In the genomic region with DNA sequence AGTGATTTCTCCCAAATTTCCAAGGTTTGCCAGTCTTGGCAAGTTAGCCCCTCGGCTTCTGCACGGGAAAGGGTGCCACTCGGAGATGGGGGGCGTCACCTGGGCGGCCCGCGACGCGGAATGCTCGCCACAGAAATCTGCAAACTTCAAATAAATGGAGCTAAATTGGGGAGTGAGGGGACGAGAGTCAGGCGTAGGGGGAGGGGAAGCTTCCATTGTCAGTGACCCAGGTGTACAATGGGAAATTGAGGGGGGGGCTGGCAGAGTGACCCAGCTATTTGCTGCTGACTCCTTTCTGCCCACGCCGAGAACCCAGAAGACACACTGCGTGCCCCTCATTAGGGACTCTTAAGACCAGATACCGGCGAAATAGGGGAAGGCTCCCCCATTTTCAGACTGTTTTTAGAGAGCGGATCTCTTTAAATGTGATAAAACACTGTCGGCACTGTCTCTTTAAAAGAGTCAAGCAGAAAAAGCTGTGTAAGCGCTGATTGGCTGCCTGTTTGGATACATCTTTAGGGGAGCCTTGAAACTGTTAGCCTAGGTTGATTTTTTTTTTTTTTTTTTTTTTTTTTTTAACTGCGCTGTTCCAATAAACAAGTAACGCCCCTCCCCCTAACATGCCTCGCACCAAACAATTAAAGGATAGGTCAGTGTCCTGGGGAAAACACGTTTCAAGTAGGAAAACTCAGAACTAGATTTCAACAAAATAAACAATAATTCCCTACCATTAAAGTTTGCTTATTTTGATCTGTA, we compare ENCODE assay signal across 1 cellular context.
A peak's percentile ranks its signal among the peaks of the same experiment; 100 is the strongest.
TF ChIP-seq lines count a peak whose summit lies in the region.

No MANE protein-coding gene starts in this region.

TF ChIP-seq in H1, 55 proteins besides CTCF, POLR2A, EP300 and RAD21 (continued from another document):
- TF ChIP-seq SIX5 (IDR thresholded peaks at IDR 0.05; ENCODE audit: low read depth, low read length) (no peak), FOSL1 (IDR thresholded peaks at IDR 0.05; ENCODE audit: insufficient read depth, low read depth, low read length) (no peak), ASH2L (IDR thresholded peaks at IDR 0.05; ENCODE audit: low read length) (peak; percentile 49), HDAC2 (IDR thresholded peaks at IDR 0.05; ENCODE audit: borderline replicate concordance in 1 of 2, low read depth in 2 of 2, low read length in 2 of 2) (no peak), CTBP2 (IDR thresholded peaks at IDR 0.05; ENCODE audit: borderline replicate concordance, insufficient read depth, insufficient read length, low read length) (no peak), EZH2 (IDR thresholded peaks at IDR 0.05; ENCODE audit: low read depth, low read length, severe bottlenecking) (no peak), POLR2AphosphoS5 (IDR thresholded peaks at IDR 0.05; ENCODE audit: low read depth, low read length) (peak; percentile 25; the same call in 1 of the 2 replicates), TEAD4 (IDR thresholded peaks at IDR 0.05; ENCODE audit: low read depth, low read length) (peak; percentile 62; the same call in 1 of the 2 replicates), CHD2 (IDR thresholded peaks at IDR 0.05; ENCODE audit: low read length) (0 out of 2 replicates have a peak, but pooled peaks have one; percentile 28), RNF2 (IDR thresholded peaks at IDR 0.05; ENCODE audit: borderline replicate concordance, low read depth, low read length, missing control alignments, poor library complexity, severe bottlenecking) (no peak), JUND (IDR thresholded peaks at IDR 0.05; ENCODE audit: low read length) (no peak), EGR1 (IDR thresholded peaks at IDR 0.05; ENCODE audit: borderline replicate concordance, low read depth, low read length) (no peak), PHF8 (conservative IDR thresholded peaks at IDR 0.05; ENCODE audit: low read depth, low read length) (0 out of 2 replicates have a peak, but pooled peaks have one; percentile 11), SAP30 (IDR thresholded peaks at IDR 0.05; ENCODE audit: insufficient read depth, insufficient replicate concordance, low read length) (peak; percentile 51), CEBPB (IDR thresholded peaks at IDR 0.05; ENCODE audit: low read depth, low read length) (no peak), RXRA (IDR thresholded peaks at IDR 0.05; ENCODE audit: insufficient read depth, low read depth, low read length) (no peak), KDM4A (IDR thresholded peaks at IDR 0.05; ENCODE audit: low read depth, low read length, severe bottlenecking) (no peak), CBX5 (IDR thresholded peaks at IDR 0.05; ENCODE audit: low read depth, low read length) (no peak), BRCA1 (IDR thresholded peaks at IDR 0.05; ENCODE audit: low read depth, low read length) (no peak), BACH1 (IDR thresholded peaks at IDR 0.05; ENCODE audit: low read length) (no peak), TAF1 (IDR thresholded peaks at IDR 0.05; ENCODE audit: low read depth, low read length) (peak; percentile 47; the same call in 1 of the 2 replicates), KDM5A (IDR thresholded peaks at IDR 0.05; ENCODE audit: low read length) (no peak), SP1 (IDR thresholded peaks at IDR 0.05; ENCODE audit: low read depth, low read length) (peak; percentile 89), MAFK (IDR thresholded peaks at IDR 0.05; ENCODE audit: low read depth, low read length) (no peak), SIN3A (conservative IDR thresholded peaks at IDR 0.05 in 1 of 2, IDR thresholded peaks at IDR 0.05 in 1 of 2; ENCODE audit: low read depth in 1 of 2, low read length in 2 of 2) (no peak), GABPA (IDR thresholded peaks at IDR 0.05; ENCODE audit: borderline replicate concordance, insufficient read depth, low read length) (no peak), TAF7 (optimal IDR thresholded peaks at IDR 0.05; ENCODE audit: borderline replicate concordance, low read depth, low read length) (no peak), CREB1 (IDR thresholded peaks at IDR 0.05) (no peak), SRF (IDR thresholded peaks at IDR 0.05; ENCODE audit: low read depth, low read length) (no peak; the same call in 1 of the 2 replicates), NANOG (IDR thresholded peaks at IDR 0.05; ENCODE audit: insufficient read depth, low read depth, low read length, poor library complexity, severe bottlenecking) (no peak), SP4 (IDR thresholded peaks at IDR 0.05; ENCODE audit: low read length) (peak; percentile 95), BCL11A (IDR thresholded peaks at IDR 0.05; ENCODE audit: low read depth in 2 of 2, low read length in 2 of 2) (no peak), SUZ12 (IDR thresholded peaks at IDR 0.05; ENCODE audit: low read length) (no peak), KDM1A (IDR thresholded peaks at IDR 0.05; ENCODE audit: borderline replicate concordance, low read length) (no peak), TBP (IDR thresholded peaks at IDR 0.05; ENCODE audit: low read depth, low read length) (peak; percentile 71; the same call in 1 of the 2 replicates), ZNF274 (IDR thresholded peaks at IDR 0.05; ENCODE audit: borderline replicate concordance, extremely low read depth, low read length) (no peak), SP2 (IDR thresholded peaks at IDR 0.05; ENCODE audit: low read length) (no peak), HDAC6 (IDR thresholded peaks at IDR 0.05; ENCODE audit: low read depth, low read length) (no peak), SIRT6 (IDR thresholded peaks at IDR 0.05; ENCODE audit: low read length) (no peak), GTF2F1 (IDR thresholded peaks at IDR 0.05; ENCODE audit: borderline replicate concordance, low read depth, low read length) (no peak), JUN (IDR thresholded peaks at IDR 0.05; ENCODE audit: low read depth, low read length) (no peak), TCF12 (IDR thresholded peaks at IDR 0.05; ENCODE audit: low read depth, low read length) (0 out of 2 replicates have a peak, but pooled peaks have one; percentile 19), RFX5 (IDR thresholded peaks at IDR 0.05; ENCODE audit: borderline replicate concordance, low read depth, low read length) (no peak), POU5F1 (IDR thresholded peaks at IDR 0.05; ENCODE audit: low read depth, low read length) (no peak), CBX8 (IDR thresholded peaks at IDR 0.05; ENCODE audit: borderline replicate concordance, low read depth, low read length) (no peak), NRF1 (IDR thresholded peaks at IDR 0.05; ENCODE audit: low read depth, low read length) (no peak), YY1 (IDR thresholded peaks at IDR 0.05; ENCODE audit: low read depth, low read length) (no peak)
- TF ChIP-seq, protein P1, sequence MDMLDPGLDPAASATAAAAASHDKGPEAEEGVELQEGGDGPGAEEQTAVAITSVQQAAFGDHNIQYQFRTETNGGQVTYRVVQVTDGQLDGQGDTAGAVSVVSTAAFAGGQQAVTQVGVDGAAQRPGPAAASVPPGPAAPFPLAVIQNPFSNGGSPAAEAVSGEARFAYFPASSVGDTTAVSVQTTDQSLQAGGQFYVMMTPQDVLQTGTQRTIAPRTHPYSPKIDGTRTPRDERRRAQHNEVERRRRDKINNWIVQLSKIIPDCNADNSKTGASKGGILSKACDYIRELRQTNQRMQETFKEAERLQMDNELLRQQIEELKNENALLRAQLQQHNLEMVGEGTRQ (IDR thresholded peaks at IDR 0.05; ENCODE audit: low read length): no peak
- TF ChIP-seq, protein P2, sequence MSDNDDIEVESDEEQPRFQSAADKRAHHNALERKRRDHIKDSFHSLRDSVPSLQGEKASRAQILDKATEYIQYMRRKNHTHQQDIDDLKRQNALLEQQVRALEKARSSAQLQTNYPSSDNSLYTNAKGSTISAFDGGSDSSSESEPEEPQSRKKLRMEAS (IDR thresholded peaks at IDR 0.05): peak; percentile 24; the same call in 1 of the 2 replicates
- TF ChIP-seq, protein P3, sequence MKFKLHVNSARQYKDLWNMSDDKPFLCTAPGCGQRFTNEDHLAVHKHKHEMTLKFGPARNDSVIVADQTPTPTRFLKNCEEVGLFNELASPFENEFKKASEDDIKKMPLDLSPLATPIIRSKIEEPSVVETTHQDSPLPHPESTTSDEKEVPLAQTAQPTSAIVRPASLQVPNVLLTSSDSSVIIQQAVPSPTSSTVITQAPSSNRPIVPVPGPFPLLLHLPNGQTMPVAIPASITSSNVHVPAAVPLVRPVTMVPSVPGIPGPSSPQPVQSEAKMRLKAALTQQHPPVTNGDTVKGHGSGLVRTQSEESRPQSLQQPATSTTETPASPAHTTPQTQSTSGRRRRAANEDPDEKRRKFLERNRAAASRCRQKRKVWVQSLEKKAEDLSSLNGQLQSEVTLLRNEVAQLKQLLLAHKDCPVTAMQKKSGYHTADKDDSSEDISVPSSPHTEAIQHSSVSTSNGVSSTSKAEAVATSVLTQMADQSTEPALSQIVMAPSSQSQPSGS (IDR thresholded peaks at IDR 0.05; ENCODE audit: low read length): peak; percentile 25; the same call in 1 of the 2 replicates
- TF ChIP-seq, protein P4, sequence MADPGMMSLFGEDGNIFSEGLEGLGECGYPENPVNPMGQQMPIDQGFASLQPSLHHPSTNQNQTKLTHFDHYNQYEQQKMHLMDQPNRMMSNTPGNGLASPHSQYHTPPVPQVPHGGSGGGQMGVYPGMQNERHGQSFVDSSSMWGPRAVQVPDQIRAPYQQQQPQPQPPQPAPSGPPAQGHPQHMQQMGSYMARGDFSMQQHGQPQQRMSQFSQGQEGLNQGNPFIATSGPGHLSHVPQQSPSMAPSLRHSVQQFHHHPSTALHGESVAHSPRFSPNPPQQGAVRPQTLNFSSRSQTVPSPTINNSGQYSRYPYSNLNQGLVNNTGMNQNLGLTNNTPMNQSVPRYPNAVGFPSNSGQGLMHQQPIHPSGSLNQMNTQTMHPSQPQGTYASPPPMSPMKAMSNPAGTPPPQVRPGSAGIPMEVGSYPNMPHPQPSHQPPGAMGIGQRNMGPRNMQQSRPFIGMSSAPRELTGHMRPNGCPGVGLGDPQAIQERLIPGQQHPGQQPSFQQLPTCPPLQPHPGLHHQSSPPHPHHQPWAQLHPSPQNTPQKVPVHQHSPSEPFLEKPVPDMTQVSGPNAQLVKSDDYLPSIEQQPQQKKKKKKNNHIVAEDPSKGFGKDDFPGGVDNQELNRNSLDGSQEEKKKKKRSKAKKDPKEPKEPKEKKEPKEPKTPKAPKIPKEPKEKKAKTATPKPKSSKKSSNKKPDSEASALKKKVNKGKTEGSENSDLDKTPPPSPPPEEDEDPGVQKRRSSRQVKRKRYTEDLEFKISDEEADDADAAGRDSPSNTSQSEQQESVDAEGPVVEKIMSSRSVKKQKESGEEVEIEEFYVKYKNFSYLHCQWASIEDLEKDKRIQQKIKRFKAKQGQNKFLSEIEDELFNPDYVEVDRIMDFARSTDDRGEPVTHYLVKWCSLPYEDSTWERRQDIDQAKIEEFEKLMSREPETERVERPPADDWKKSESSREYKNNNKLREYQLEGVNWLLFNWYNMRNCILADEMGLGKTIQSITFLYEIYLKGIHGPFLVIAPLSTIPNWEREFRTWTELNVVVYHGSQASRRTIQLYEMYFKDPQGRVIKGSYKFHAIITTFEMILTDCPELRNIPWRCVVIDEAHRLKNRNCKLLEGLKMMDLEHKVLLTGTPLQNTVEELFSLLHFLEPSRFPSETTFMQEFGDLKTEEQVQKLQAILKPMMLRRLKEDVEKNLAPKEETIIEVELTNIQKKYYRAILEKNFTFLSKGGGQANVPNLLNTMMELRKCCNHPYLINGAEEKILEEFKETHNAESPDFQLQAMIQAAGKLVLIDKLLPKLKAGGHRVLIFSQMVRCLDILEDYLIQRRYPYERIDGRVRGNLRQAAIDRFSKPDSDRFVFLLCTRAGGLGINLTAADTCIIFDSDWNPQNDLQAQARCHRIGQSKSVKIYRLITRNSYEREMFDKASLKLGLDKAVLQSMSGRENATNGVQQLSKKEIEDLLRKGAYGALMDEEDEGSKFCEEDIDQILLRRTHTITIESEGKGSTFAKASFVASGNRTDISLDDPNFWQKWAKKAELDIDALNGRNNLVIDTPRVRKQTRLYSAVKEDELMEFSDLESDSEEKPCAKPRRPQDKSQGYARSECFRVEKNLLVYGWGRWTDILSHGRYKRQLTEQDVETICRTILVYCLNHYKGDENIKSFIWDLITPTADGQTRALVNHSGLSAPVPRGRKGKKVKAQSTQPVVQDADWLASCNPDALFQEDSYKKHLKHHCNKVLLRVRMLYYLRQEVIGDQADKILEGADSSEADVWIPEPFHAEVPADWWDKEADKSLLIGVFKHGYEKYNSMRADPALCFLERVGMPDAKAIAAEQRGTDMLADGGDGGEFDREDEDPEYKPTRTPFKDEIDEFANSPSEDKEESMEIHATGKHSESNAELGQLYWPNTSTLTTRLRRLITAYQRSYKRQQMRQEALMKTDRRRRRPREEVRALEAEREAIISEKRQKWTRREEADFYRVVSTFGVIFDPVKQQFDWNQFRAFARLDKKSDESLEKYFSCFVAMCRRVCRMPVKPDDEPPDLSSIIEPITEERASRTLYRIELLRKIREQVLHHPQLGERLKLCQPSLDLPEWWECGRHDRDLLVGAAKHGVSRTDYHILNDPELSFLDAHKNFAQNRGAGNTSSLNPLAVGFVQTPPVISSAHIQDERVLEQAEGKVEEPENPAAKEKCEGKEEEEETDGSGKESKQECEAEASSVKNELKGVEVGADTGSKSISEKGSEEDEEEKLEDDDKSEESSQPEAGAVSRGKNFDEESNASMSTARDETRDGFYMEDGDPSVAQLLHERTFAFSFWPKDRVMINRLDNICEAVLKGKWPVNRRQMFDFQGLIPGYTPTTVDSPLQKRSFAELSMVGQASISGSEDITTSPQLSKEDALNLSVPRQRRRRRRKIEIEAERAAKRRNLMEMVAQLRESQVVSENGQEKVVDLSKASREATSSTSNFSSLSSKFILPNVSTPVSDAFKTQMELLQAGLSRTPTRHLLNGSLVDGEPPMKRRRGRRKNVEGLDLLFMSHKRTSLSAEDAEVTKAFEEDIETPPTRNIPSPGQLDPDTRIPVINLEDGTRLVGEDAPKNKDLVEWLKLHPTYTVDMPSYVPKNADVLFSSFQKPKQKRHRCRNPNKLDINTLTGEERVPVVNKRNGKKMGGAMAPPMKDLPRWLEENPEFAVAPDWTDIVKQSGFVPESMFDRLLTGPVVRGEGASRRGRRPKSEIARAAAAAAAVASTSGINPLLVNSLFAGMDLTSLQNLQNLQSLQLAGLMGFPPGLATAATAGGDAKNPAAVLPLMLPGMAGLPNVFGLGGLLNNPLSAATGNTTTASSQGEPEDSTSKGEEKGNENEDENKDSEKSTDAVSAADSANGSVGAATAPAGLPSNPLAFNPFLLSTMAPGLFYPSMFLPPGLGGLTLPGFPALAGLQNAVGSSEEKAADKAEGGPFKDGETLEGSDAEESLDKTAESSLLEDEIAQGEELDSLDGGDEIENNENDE (IDR thresholded peaks at IDR 0.05; ENCODE audit: insufficient replicate concordance, low read length): no peak
- TF ChIP-seq, protein P5, sequence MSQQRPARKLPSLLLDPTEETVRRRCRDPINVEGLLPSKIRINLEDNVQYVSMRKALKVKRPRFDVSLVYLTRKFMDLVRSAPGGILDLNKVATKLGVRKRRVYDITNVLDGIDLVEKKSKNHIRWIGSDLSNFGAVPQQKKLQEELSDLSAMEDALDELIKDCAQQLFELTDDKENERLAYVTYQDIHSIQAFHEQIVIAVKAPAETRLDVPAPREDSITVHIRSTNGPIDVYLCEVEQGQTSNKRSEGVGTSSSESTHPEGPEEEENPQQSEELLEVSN (IDR thresholded peaks at IDR 0.05): no peak
- TF ChIP-seq, protein P6, sequence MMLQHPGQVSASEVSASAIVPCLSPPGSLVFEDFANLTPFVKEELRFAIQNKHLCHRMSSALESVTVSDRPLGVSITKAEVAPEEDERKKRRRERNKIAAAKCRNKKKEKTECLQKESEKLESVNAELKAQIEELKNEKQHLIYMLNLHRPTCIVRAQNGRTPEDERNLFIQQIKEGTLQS (IDR thresholded peaks at IDR 0.05; ENCODE audit: insufficient read depth, low read depth, low read length): no peak
